ENCODE assay signal across 16 cellular contexts in genomic region chr19:40235238-40236025, GRCh38. TPM values are rescaled to one million over a fixed set of nuclear protein-coding genes. Genes with fewer than 3 reads are reported as not detected.
DNase-seq lines count a peak whose midpoint lies in the region; ATAC-seq and TF ChIP-seq lines count a peak whose summit lies in the region.
"Had no signal": no experiment of that assay in that cellular context is flagged by ENCODE, and none has a peak within 500 bp of the region (broad histone marks: within the 10 kb centered on the region; RNA-seq: fewer than 3 reads in every experiment).

No MANE protein-coding gene starts in this region.

- peaks cover 18% of the 10 kb centered on the region for H3K4me1 ChIP-seq in left ventricle myocardium inferior
- peaks cover 24% of the 10 kb centered on the region for H3K4me1 ChIP-seq in Panc1 (ENCODE audit: control insufficient read depth, insufficient read depth, low read length)
- H3K4me1 ChIP-seq in gastrocnemius medialis: peaks cover 4 to 14% of the 10 kb centered on the region in 2 donors
- H3K4me1 ChIP-seq in CD8-positive, alpha-beta memory T cell (ENCODE audit: insufficient read depth, low read length): no peaks in the 10 kb centered on the region

- H3K9me3 Mint-ChIP-seq in type B pancreatic cell: no peaks in the 10 kb centered on the region
- H3K9me3 Mint-ChIP-seq in CD8-positive, alpha-beta memory T cell: no peaks in the 10 kb centered on the region

- no peaks in the 10 kb centered on the region for H3K27me3 Mint-ChIP-seq in type B pancreatic cell
- no peaks in the 10 kb centered on the region for H3K27me3 Mint-ChIP-seq in CD8-positive, alpha-beta memory T cell

- H3K36me3 ChIP-seq in left ventricle myocardium inferior: peaks cover 74% of the 10 kb centered on the region
- peaks cover 67% of the 10 kb centered on the region for H3K36me3 ChIP-seq in Panc1 (ENCODE audit: control insufficient read depth, insufficient read depth, low read length)
- H3K36me3 ChIP-seq in gastrocnemius medialis: peaks cover 3 to 76% of the 10 kb centered on the region in 2 donors
- H3K36me3 ChIP-seq in CD8-positive, alpha-beta memory T cell (ENCODE audit: insufficient read depth, low read length): peaks cover 24% of the 10 kb centered on the region

- in situ Hi-C loops in Panc1 (cut with HindIII; ENCODE audit: low pct_unique_long_range_greater_than_20kb, low sequenced_read_pairs) (no loop called here), gastrocnemius medialis (cut with MboI; ENCODE audit: low sequenced_read_pairs in 4 of 4) (no loop called here)

- H3K27ac Mint-ChIP-seq in type B pancreatic cell: no peak overlapping the region
- H3K27ac Mint-ChIP-seq in CD8-positive, alpha-beta memory T cell: no peak overlapping the region

- intact Hi-C loops in Right ventricle myocardium inferior (cut with DNase I): no loop called here
- intact Hi-C loops in left ventricle myocardium inferior (cut with micrococcal nuclease): no loop called here
- intact Hi-C loops in Panc1 (cut with micrococcal nuclease; ENCODE audit: unreplicated experiment): no loop called here
- intact Hi-C loops in gastrocnemius medialis (cut with DNase I; ENCODE audit: low total_unique reads): no loop called here

- peak; percentile 61 for DNase-seq in Right ventricle myocardium inferior (ENCODE audit: missing footprints)
- no peak for DNase-seq in left ventricle myocardium inferior
- no peak for DNase-seq in Panc1 (ENCODE audit: low read depth, low spot score)
- no peak for DNase-seq in fibroblast of villous mesenchyme (ENCODE audit: low read depth)
- DNase-seq in type B pancreatic cell (ENCODE audit: extremely low spot score, unreplicated experiment): no peak
- no peak for DNase-seq in gastrocnemius medialis
- DNase-seq in CD8-positive, alpha-beta memory T cell: no peak
- DNase-seq in SIG-M5 treated with dmso at 0.1 percent for 504 hours (lab: John Stamatoyannopoulos, UW; ENCODE audit: unreplicated experiment): no peak
- DNase-seq: ACHN, activated T-cell treated with anti-CD3 and anti-CD28 coated beads for 4 hours, esophagus squamous epithelium, MG63, mucosa of descending colon, thyroid gland had no signal

- TF ChIP-seq POLR2A in gastrocnemius medialis (IDR thresholded peaks at IDR 0.05): no peak

- TF ChIP-seq CTCF in left ventricle myocardium inferior (IDR thresholded peaks at IDR 0.05; ENCODE audit: borderline replicate concordance) (no peak), Panc1 (IDR thresholded peaks at IDR 0.05) (no peak), fibroblast of villous mesenchyme (IDR thresholded peaks at IDR 0.05; ENCODE audit: insufficient read depth, low read depth, low read length) (peak; percentile 6), type B pancreatic cell (conservative IDR thresholded peaks at IDR 0.05) (peak; percentile 38), gastrocnemius medialis (IDR thresholded peaks at IDR 0.05 in 4 of 5, conservative IDR thresholded peaks at IDR 0.05 in 1 of 5) (no peak)

- H3K4me3 Mint-ChIP-seq in type B pancreatic cell: no peak overlapping the region
- H3K4me3 Mint-ChIP-seq in CD8-positive, alpha-beta memory T cell: no peak overlapping the region

- peaks cover 16% of the 10 kb centered on the region for H3K4me1 Mint-ChIP-seq in type B pancreatic cell (ENCODE audit: unreplicated experiment)
- peaks cover 0 to 6% (median 1%) of the 10 kb centered on the region in 3 donors for H3K4me1 Mint-ChIP-seq in CD8-positive, alpha-beta memory T cell

- H3K4me3 ChIP-seq in left ventricle myocardium inferior: no peak overlapping the region
- no peak overlapping the region for H3K4me3 ChIP-seq in Panc1 (ENCODE audit: low read depth in 2 of 2, low read length in 2 of 2)
- no peak overlapping the region for H3K4me3 ChIP-seq in fibroblast of villous mesenchyme (ENCODE audit: low read depth, low read length)
- no peak overlapping the region for H3K4me3 ChIP-seq in gastrocnemius medialis
- H3K4me3 ChIP-seq in CD8-positive, alpha-beta memory T cell (ENCODE audit: low read length): no peak overlapping the region
- H3K4me3 ChIP-seq: esophagus squamous epithelium, MG63, mucosa of descending colon, thyroid gland had no signal

- BruUV-seq in Panc1 (replicated peaks; lab: Mats Ljungman, UMichigan): no TSS peak

- peaks cover 7% of the 10 kb centered on the region for H3K36me3 Mint-ChIP-seq in type B pancreatic cell
- peaks cover 6 to 68% (median 9%) of the 10 kb centered on the region in 3 donors for H3K36me3 Mint-ChIP-seq in CD8-positive, alpha-beta memory T cell

- CTCF ChIA-PET in Panc1 (lab: Charles Lee): interaction anchor here (0.6 to 3.8 kb wide), 14 partner anchors 8 to 443 kb away, joined by 3 to 35 read pairs (median 5); partner anchors contain the start of genes CCNP and TTC9B
- CTCF ChIA-PET in CD8-positive, alpha-beta memory T cell (lab: Charles Lee): no interaction called here

- H3K27me3 ChIP-seq in left ventricle myocardium inferior (ENCODE audit: low read depth): no peaks in the 10 kb centered on the region
- H3K27me3 ChIP-seq in Panc1 (ENCODE audit: control insufficient read depth, insufficient read depth, low read length): no peaks in the 10 kb centered on the region
- H3K27me3 ChIP-seq in gastrocnemius medialis: no peaks in the 10 kb centered on the region
- no peaks in the 10 kb centered on the region for H3K27me3 ChIP-seq in CD8-positive, alpha-beta memory T cell (ENCODE audit: insufficient read depth, low read length, poor library complexity, severe bottlenecking)
- H3K27me3 ChIP-seq: esophagus squamous epithelium, MG63, thyroid gland had no signal

- H3K27ac ChIP-seq in left ventricle myocardium inferior (replicated peaks) (no peak overlapping the region), Panc1 (ENCODE audit: low read length) (no peak overlapping the region), gastrocnemius medialis (no peak overlapping the region)
- H3K27ac ChIP-seq in CD8-positive, alpha-beta memory T cell (ENCODE audit: low read depth, low read length): no peak overlapping the region
- H3K27ac ChIP-seq: esophagus squamous epithelium, thyroid gland had no signal

- ATAC-seq in Right ventricle myocardium inferior: no peak
- peak; percentile 5; the same call in 1 of the 2 replicates for ATAC-seq in Panc1
- no peak for ATAC-seq in gastrocnemius medialis
- ATAC-seq: activated CD4-positive, CD25-positive, alpha-beta regulatory T cell treated with anti-CD3 and anti-CD28 coated beads, Interleukin-2, amount 50 U/mL, for 24 hours; mucosa of descending colon had no signal

- no peaks in the 10 kb centered on the region for H3K9me3 ChIP-seq in left ventricle myocardium inferior (replicated peaks)
- H3K9me3 ChIP-seq in Panc1 (ENCODE audit: control insufficient read depth, insufficient read depth, low read depth, low read length): no peaks in the 10 kb centered on the region
- no peaks in the 10 kb centered on the region for H3K9me3 ChIP-seq in gastrocnemius medialis
- H3K9me3 ChIP-seq in CD8-positive, alpha-beta memory T cell (ENCODE audit: low read length): no peaks in the 10 kb centered on the region
- H3K9me3 ChIP-seq: esophagus squamous epithelium, MG63, mucosa of descending colon, thyroid gland had no signal

- POLR2A ChIA-PET in Panc1 (lab: Charles Lee): no interaction called here
- POLR2A ChIA-PET in CD8-positive, alpha-beta memory T cell (lab: Charles Lee): no interaction called here

RNA-seq across cellular contexts. Expression of gene CCNP, which starts 8.9 kb away (rescaled TPM):
- total RNA-seq in Right ventricle myocardium inferior: not detected
- 0.30 TPM for total RNA-seq in left ventricle myocardium inferior
- total RNA-seq in Panc1 (2021; ENCODE audit: unreplicated experiment): 3.0 TPM
- 4.4 TPM for polyA plus RNA-seq in Panc1 (2012; ENCODE audit: insufficient read length)
- under 0.01 and 0.86 TPM in 2 replicates for total RNA-seq in fibroblast of villous mesenchyme
- 0.60 and 0.98 TPM in 2 replicates for total RNA-seq in type B pancreatic cell (ENCODE audit: low replicate concordance)
- not detected for total RNA-seq in gastrocnemius medialis
- total RNA-seq in CD8-positive, alpha-beta memory T cell: under 1 TPM in 1 of 2 experiments, not detected in 1; 0.11 TPM
- not detected for polyA plus RNA-seq in CD8-positive, alpha-beta memory T cell
- total RNA-seq: esophagus squamous epithelium had no signal

RNA-seq across cellular contexts. Expression of gene TTC9B, which starts 17.2 kb away (rescaled TPM):
- total RNA-seq in Right ventricle myocardium inferior (not detected), left ventricle myocardium inferior (not detected), Panc1 (2021; ENCODE audit: unreplicated experiment) (2.3 TPM), fibroblast of villous mesenchyme (not detected in 2 replicates), type B pancreatic cell (ENCODE audit: low replicate concordance) (0.39 and 0.48 TPM in 2 replicates), gastrocnemius medialis (not detected)
- polyA plus RNA-seq in Panc1 (2012; ENCODE audit: insufficient read length): 1.8 TPM
- not detected for total RNA-seq in CD8-positive, alpha-beta memory T cell
- polyA plus RNA-seq in CD8-positive, alpha-beta memory T cell: not detected
- total RNA-seq: esophagus squamous epithelium, posterior vena cava, thyroid gland had no signal

RNA-seq across cellular contexts. Expression of gene MAP3K10, which starts 44.2 kb away (rescaled TPM):
- total RNA-seq in Right ventricle myocardium inferior: 22.7 TPM
- 17.1 TPM for total RNA-seq in left ventricle myocardium inferior
- 255 TPM for total RNA-seq in Panc1 (2021; ENCODE audit: unreplicated experiment)
- 324 TPM for polyA plus RNA-seq in Panc1 (2012; ENCODE audit: insufficient read length)
- total RNA-seq in fibroblast of villous mesenchyme: 8.6 and 12.6 TPM in 2 replicates
- total RNA-seq in type B pancreatic cell (ENCODE audit: low replicate concordance): 16.8 and 23.4 TPM in 2 replicates
- total RNA-seq in gastrocnemius medialis: 10 to 100 TPM; 16.4 to 25.8 (median 21.6) TPM
- total RNA-seq in CD8-positive, alpha-beta memory T cell: 10 to 100 TPM; 13.9 to 15.4 TPM
- 1.3 TPM for polyA plus RNA-seq in CD8-positive, alpha-beta memory T cell

RNA-seq across cellular contexts. Expression of gene AKT2, which starts 49.7 kb away (rescaled TPM):
- total RNA-seq in Right ventricle myocardium inferior: 114 TPM
- 107 TPM for total RNA-seq in left ventricle myocardium inferior
- total RNA-seq in Panc1 (2021; ENCODE audit: unreplicated experiment): 2,376 TPM
- polyA plus RNA-seq in Panc1 (2012; ENCODE audit: insufficient read length): 2,447 TPM
- total RNA-seq in fibroblast of villous mesenchyme: 120 and 142 TPM in 2 replicates
- 138 and 149 TPM in 2 replicates for total RNA-seq in type B pancreatic cell (ENCODE audit: low replicate concordance)
- total RNA-seq in gastrocnemius medialis: 100 to 1,000 TPM in 2 of 4 donors, 10 to 100 TPM in 2; 88.0 to 387 (median 102) TPM
- total RNA-seq in CD8-positive, alpha-beta memory T cell: 100 to 1,000 TPM; 124 to 132 TPM
- 27.0 TPM for polyA plus RNA-seq in CD8-positive, alpha-beta memory T cell

Comparison
In these comparisons a context has a peak if more than half of its experiments do, and no peak if none do; other contexts are left out.
1. CTCF ChIP-seq: peak in fibroblast of villous mesenchyme (single experiment) and type B pancreatic cell (single experiment); none in left ventricle myocardium inferior (single experiment), Panc1 (single experiment) and gastrocnemius medialis (0 of 5).